ENCODE assay signal across 1 cellular context in genomic region chr10:113854757-113855626, GRCh38.
A peak's percentile ranks its signal among the peaks of the same experiment; 100 is the strongest.
TF ChIP-seq lines count a peak whose summit lies in the region.

No MANE protein-coding gene starts in this region.

TF ChIP-seq in K562, 482 proteins besides CTCF, POLR2A, EP300 and RAD21 (continued from another document):
- TF ChIP-seq MGA (IDR thresholded peaks at IDR 0.05), result peak; percentile 64
- peak; percentile 72 for TF ChIP-seq TAF1 (IDR thresholded peaks at IDR 0.05; ENCODE audit: control insufficient read depth, extremely low read depth, insufficient read depth, low read length, severe bottlenecking)
- TF ChIP-seq VEZF1 (CRISPR knock-in tag; IDR thresholded peaks at IDR 0.05), result peak; percentile 56
- TF ChIP-seq, protein P1, sequence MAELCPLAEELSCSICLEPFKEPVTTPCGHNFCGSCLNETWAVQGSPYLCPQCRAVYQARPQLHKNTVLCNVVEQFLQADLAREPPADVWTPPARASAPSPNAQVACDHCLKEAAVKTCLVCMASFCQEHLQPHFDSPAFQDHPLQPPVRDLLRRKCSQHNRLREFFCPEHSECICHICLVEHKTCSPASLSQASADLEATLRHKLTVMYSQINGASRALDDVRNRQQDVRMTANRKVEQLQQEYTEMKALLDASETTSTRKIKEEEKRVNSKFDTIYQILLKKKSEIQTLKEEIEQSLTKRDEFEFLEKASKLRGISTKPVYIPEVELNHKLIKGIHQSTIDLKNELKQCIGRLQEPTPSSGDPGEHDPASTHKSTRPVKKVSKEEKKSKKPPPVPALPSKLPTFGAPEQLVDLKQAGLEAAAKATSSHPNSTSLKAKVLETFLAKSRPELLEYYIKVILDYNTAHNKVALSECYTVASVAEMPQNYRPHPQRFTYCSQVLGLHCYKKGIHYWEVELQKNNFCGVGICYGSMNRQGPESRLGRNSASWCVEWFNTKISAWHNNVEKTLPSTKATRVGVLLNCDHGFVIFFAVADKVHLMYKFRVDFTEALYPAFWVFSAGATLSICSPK (IDR thresholded peaks at IDR 0.05; ENCODE audit: borderline replicate concordance), result 0 out of 2 replicates have a peak, but pooled peaks have one; percentile 35
- peak; percentile 22 to 52 for TF ChIP-seq E2F6 (IDR thresholded peaks at IDR 0.05; ENCODE audit: borderline replicate concordance in 1 of 2, extremely low read depth in 1 of 2, insufficient read depth in 1 of 2, insufficient read length in 1 of 2, low read depth in 1 of 2, low read length in 1 of 2, poor library complexity in 1 of 2, severe bottlenecking in 1 of 2)
- no peak for TF ChIP-seq SETDB1 (IDR thresholded peaks at IDR 0.05; ENCODE audit: low read length)
- TF ChIP-seq PURB (CRISPR knock-in tag; IDR thresholded peaks at IDR 0.05; ENCODE audit: low read depth), result no peak
- 0 out of 2 replicates have a peak, but pooled peaks have one; percentile 23 for TF ChIP-seq HDGF (IDR thresholded peaks at IDR 0.05)
